3 cellular contexts compared by ENCODE assay signal in the genomic region with DNA sequence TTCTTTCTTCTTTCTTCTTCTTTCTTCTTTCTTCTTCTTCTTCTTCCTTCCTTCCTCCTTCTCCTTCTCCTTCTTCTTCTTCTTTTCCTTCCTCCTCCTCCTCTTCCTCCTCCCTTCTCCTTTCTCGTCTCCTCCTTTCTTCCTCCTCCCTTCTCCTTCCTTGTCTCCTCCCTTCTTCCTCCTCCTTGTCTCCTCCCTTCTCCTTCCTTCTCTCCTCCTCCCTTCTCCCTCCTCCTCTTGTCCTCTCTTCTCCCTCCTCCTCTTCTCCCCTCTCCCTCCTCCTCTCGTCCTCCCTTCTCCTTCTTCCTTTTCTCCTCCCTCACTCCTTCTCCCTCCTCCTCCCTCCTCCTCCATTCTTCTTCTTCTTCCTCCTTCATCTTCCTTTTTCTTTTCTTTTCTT.
TF ChIP-seq lines count a peak whose summit lies in the region.

No MANE protein-coding gene starts in this region.

TF ChIP-seq in GM23338, 12 proteins besides CTCF, POLR2A, EP300 and RAD21 (continues in another document):
- TF ChIP-seq EZH2 (IDR thresholded peaks at IDR 0.05; ENCODE audit: low read depth, unreplicated experiment) = no peak
- TF ChIP-seq STAT1 (IDR thresholded peaks at IDR 0.05; ENCODE audit: unreplicated experiment) = no peak
- no peak for TF ChIP-seq ZNF462 (CRISPR knock-in tag; IDR thresholded peaks at IDR 0.05)
- TF ChIP-seq ZNF331 (CRISPR knock-in tag; IDR thresholded peaks at IDR 0.05; ENCODE audit: low read depth) = no peak
- no peak for TF ChIP-seq EZH2phosphoT487 (IDR thresholded peaks at IDR 0.05; ENCODE audit: unreplicated experiment)
- TF ChIP-seq POLR2AphosphoS5 (IDR thresholded peaks at IDR 0.05; ENCODE audit: low read depth) = no peak
- no peak for TF ChIP-seq CREB1 (CRISPR knock-in tag; IDR thresholded peaks at IDR 0.05; ENCODE audit: low read depth)
- TF ChIP-seq NANOG (IDR thresholded peaks at IDR 0.05; ENCODE audit: borderline replicate concordance) = no peak

TF ChIP-seq in WTC11, 78 proteins besides CTCF, POLR2A, EP300 and RAD21:
- TF ChIP-seq MXD4 (CRISPR knock-in tag; IDR thresholded peaks at IDR 0.05; ENCODE audit: borderline replicate concordance) = no peak
- TF ChIP-seq, protein P1, sequence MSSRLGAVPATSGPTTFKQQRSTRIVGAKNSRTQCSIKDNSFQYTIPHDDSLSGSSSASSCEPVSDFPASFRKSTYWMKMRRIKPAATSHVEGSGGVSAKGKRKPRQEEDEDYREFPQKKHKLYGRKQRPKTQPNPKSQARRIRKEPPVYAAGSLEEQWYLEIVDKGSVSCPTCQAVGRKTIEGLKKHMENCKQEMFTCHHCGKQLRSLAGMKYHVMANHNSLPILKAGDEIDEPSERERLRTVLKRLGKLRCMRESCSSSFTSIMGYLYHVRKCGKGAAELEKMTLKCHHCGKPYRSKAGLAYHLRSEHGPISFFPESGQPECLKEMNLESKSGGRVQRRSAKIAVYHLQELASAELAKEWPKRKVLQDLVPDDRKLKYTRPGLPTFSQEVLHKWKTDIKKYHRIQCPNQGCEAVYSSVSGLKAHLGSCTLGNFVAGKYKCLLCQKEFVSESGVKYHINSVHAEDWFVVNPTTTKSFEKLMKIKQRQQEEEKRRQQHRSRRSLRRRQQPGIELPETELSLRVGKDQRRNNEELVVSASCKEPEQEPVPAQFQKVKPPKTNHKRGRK (CRISPR knock-in tag; IDR thresholded peaks at IDR 0.05; ENCODE audit: borderline replicate concordance) = 0 out of 2 replicates have a peak, but pooled peaks have one; percentile 42

TF ChIP-seq in H1, 55 proteins besides CTCF, POLR2A, EP300 and RAD21:
- TF ChIP-seq MAFK (IDR thresholded peaks at IDR 0.05; ENCODE audit: low read depth, low read length) (no peak), SIX5 (IDR thresholded peaks at IDR 0.05; ENCODE audit: low read depth, low read length) (no peak), TCF12 (IDR thresholded peaks at IDR 0.05; ENCODE audit: low read depth, low read length) (no peak), RXRA (IDR thresholded peaks at IDR 0.05; ENCODE audit: insufficient read depth, low read depth, low read length) (no peak), TBP (IDR thresholded peaks at IDR 0.05; ENCODE audit: low read depth, low read length) (no peak), RBBP5 (IDR thresholded peaks at IDR 0.05; ENCODE audit: borderline replicate concordance, low read depth, low read length) (no peak), TAF7 (optimal IDR thresholded peaks at IDR 0.05; ENCODE audit: borderline replicate concordance, low read depth, low read length) (no peak), TAF1 (IDR thresholded peaks at IDR 0.05; ENCODE audit: low read depth, low read length) (no peak), NRF1 (IDR thresholded peaks at IDR 0.05; ENCODE audit: low read depth, low read length) (no peak), EGR1 (IDR thresholded peaks at IDR 0.05; ENCODE audit: borderline replicate concordance, low read depth, low read length) (no peak), YY1 (IDR thresholded peaks at IDR 0.05; ENCODE audit: low read depth, low read length) (no peak), SRF (IDR thresholded peaks at IDR 0.05; ENCODE audit: low read depth, low read length) (no peak), SIN3A (conservative IDR thresholded peaks at IDR 0.05 in 1 of 2, IDR thresholded peaks at IDR 0.05 in 1 of 2; ENCODE audit: low read depth in 1 of 2, low read length in 2 of 2) (no peak), CHD7 (IDR thresholded peaks at IDR 0.05; ENCODE audit: insufficient replicate concordance, low read length) (no peak), USF2 (IDR thresholded peaks at IDR 0.05; ENCODE audit: low read length) (no peak), SP1 (IDR thresholded peaks at IDR 0.05; ENCODE audit: low read depth, low read length) (no peak), KDM5A (IDR thresholded peaks at IDR 0.05; ENCODE audit: low read length) (no peak)
- TF ChIP-seq, protein P2, sequence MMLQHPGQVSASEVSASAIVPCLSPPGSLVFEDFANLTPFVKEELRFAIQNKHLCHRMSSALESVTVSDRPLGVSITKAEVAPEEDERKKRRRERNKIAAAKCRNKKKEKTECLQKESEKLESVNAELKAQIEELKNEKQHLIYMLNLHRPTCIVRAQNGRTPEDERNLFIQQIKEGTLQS (IDR thresholded peaks at IDR 0.05; ENCODE audit: insufficient read depth, low read depth, low read length) = no peak
- TF ChIP-seq, protein P3, sequence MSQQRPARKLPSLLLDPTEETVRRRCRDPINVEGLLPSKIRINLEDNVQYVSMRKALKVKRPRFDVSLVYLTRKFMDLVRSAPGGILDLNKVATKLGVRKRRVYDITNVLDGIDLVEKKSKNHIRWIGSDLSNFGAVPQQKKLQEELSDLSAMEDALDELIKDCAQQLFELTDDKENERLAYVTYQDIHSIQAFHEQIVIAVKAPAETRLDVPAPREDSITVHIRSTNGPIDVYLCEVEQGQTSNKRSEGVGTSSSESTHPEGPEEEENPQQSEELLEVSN (IDR thresholded peaks at IDR 0.05) = no peak
